ENCODE assay signal across 8 cellular contexts in the genomic region with DNA sequence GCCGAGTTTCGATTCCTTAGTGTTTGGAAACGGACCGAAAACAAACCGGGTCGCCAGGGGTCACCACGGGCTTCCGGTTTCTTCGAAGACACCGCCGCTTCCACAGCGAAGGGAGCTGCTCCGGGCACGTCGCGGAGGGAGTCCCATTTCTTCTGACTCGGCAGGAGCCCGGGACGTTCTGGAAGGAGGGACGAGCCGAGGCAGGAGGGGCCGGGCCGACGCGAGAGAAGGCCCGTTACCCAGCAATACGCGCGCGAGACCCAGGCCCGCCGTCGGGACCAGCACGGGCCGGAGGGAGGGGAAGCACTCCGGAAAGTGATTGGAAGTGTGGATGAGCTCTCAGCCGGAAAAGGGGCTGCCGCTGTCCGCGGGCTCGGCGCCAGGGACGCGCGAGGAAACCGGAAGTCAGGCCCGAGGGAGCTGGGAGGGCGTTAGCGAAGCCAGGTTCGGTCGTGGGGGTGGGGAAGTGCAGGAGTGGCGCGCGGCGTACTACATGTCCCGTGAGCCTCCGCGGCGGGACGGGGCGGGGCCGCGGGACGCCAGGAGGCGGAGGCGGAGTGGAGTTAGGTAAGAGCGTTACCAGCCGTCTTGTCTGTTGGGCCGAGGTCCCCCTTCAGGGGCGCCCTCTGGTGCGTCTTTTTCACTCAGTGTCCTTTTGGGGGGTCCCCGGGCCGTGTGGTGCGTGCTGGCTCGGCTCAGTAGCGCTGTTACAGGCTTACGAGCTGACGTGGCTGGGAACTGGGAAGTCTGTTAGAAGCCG. TPM values are rescaled to one million over a fixed set of nuclear protein-coding genes. Genes with fewer than 3 reads are reported as not detected.
DNase-seq lines count a peak whose midpoint lies in the region; ATAC-seq and TF ChIP-seq lines count a peak whose summit lies in the region.

A gene with protein sequence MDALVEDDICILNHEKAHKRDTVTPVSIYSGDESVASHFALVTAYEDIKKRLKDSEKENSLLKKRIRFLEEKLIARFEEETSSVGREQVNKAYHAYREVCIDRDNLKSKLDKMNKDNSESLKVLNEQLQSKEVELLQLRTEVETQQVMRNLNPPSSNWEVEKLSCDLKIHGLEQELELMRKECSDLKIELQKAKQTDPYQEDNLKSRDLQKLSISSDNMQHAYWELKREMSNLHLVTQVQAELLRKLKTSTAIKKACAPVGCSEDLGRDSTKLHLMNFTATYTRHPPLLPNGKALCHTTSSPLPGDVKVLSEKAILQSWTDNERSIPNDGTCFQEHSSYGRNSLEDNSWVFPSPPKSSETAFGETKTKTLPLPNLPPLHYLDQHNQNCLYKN (minus strand): TSS at position 188 of the 760 bp plus-strand sequence. CDS start 8,207 bp downstream, outside the sequence.
A gene with protein sequence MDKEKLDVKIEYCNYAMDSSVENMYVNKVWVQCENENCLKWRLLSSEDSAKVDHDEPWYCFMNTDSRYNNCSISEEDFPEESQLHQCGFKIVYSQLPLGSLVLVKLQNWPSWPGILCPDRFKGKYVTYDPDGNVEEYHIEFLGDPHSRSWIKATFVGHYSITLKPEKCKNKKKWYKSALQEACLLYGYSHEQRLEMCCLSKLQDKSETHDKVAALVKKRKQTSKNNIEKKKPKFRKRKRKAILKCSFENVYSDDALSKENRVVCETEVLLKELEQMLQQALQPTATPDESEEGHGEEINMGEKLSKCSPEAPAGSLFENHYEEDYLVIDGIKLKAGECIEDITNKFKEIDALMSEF (plus strand): TSS at position 85 of the 760 bp plus-strand sequence. CDS start 64,348 bp downstream, outside the sequence.

- peaks cover 34% of the 10 kb centered on the region for H3K9me3 Mint-ChIP-seq in nephron progenitor cell
- peaks cover 0 to 3% of the 10 kb centered on the region in 2 donors for H3K9me3 Mint-ChIP-seq in stimulated activated naive CD8-positive, alpha-beta T cell treated with anti-CD3 and anti-CD28 coated beads, Interleukin-15, amount 100 ng/mL, for 72 hours

- H3K4me3 Mint-ChIP-seq in nephron progenitor cell = peak within 1 kb of the TSS; percentile 97
- peak within 1 kb of the TSS; percentile 93 to 94 for H3K4me3 Mint-ChIP-seq in stimulated activated naive CD8-positive, alpha-beta T cell treated with anti-CD3 and anti-CD28 coated beads, Interleukin-15, amount 100 ng/mL, for 72 hours

- peak within 1 kb of the TSS; percentile 90 for H3K4me3 ChIP-seq in LNCaP clone FGC (ENCODE audit: low read depth, low read length)
- peak within 1 kb of the TSS; percentile 82 for H3K4me3 ChIP-seq in fibroblast of the aortic adventitia (ENCODE audit: low read depth, low read length)

- H3K4me1 Mint-ChIP-seq in nephron progenitor cell = peaks cover 45% of the 10 kb centered on the region
- H3K4me1 Mint-ChIP-seq in stimulated activated naive CD8-positive, alpha-beta T cell treated with anti-CD3 and anti-CD28 coated beads, Interleukin-15, amount 100 ng/mL, for 72 hours = peaks cover 37% of the 10 kb centered on the region

- peaks cover 44% of the 10 kb centered on the region for H3K36me3 Mint-ChIP-seq in nephron progenitor cell (ENCODE audit: low read depth)

- peak within 1 kb of the TSS; percentile 100 for H3K27ac ChIP-seq in RWPE1

- peak; percentile 92 for ATAC-seq in stimulated activated naive CD8-positive, alpha-beta T cell treated with anti-CD3 and anti-CD28 coated beads, Interleukin-15, amount 100 ng/mL, for 72 hours

- H3K27ac Mint-ChIP-seq in nephron progenitor cell = peak within 1 kb of the TSS; percentile 99
- peak within 1 kb of the TSS; percentile 100 for H3K27ac Mint-ChIP-seq in stimulated activated naive CD8-positive, alpha-beta T cell treated with anti-CD3 and anti-CD28 coated beads, Interleukin-15, amount 100 ng/mL, for 72 hours

- DNase-seq in ELR (ENCODE audit: low read depth) (peak; percentile 96), H4 (ENCODE audit: low spot score) (peak; percentile 88), LNCaP clone FGC (ENCODE audit: low read depth) (peak; percentile 82), RWPE1 (ENCODE audit: low spot score) (peak; percentile 69), fibroblast of the aortic adventitia (ENCODE audit: low read depth) (peak; percentile 94), nephron progenitor cell (peak; percentile 94)
- peak; percentile 88 for DNase-seq in activated effector memory CD4-positive, alpha-beta T cell treated with Interleukin-2 at 50 U/mL for 16 hours
- peak; percentile 91 to 95 for DNase-seq in stimulated activated naive CD8-positive, alpha-beta T cell treated with anti-CD3 and anti-CD28 coated beads, Interleukin-15, amount 100 ng/mL, for 72 hours

- CTCF ChIA-PET in RWPE1 (lab: Yijun Ruan, JAX) = interaction anchor here (0.6 to 0.7 kb wide), 2 partner anchors 1262 to 1725 kb away, joined by 4 to 8 read pairs; no protein-coding TSS in a partner anchor

- POLR2A ChIA-PET in RWPE1 (lab: Yijun Ruan, JAX; ENCODE audit: low non-redundant PET) = interaction anchor here (0.6 kb wide), 1 partner anchor 1340 kb away, joined by 4 read pairs; no protein-coding TSS in a partner anchor

- 0 out of 2 replicates have a peak, but pooled peaks have one; percentile 8 for TF ChIP-seq CTCF in LNCaP clone FGC (IDR thresholded peaks at IDR 0.05; ENCODE audit: control insufficient read depth, extremely low read depth, insufficient read depth)
- no peak; the same call in 1 of the 2 replicates for TF ChIP-seq CTCF in RWPE1 (conservative IDR thresholded peaks at IDR 0.05; ENCODE audit: low read depth)
- no peak for TF ChIP-seq CTCF in fibroblast of the aortic adventitia (IDR thresholded peaks at IDR 0.05; ENCODE audit: insufficient read depth, low read length)
- TF ChIP-seq CTCF in nephron progenitor cell (IDR thresholded peaks at IDR 0.05) = no peak

- no peaks in the 10 kb centered on the region for H3K27me3 Mint-ChIP-seq in nephron progenitor cell (ENCODE audit: low read depth, poor library complexity)
- no peaks in the 10 kb centered on the region for H3K27me3 Mint-ChIP-seq in stimulated activated naive CD8-positive, alpha-beta T cell treated with anti-CD3 and anti-CD28 coated beads, Interleukin-15, amount 100 ng/mL, for 72 hours

RNA-seq across cellular contexts. Expression of the first gene that starts in this region (rescaled TPM):
- total RNA-seq in H4 (2014; rRNA removed; shearing (Covaris generic)) = 37.2 and 43.5 TPM in 2 replicates
- 82.0 and 108 TPM in 2 replicates for total RNA-seq in fibroblast of the aortic adventitia (ENCODE audit: low replicate concordance)

RNA-seq across cellular contexts. Expression of the second gene that starts in this region (rescaled TPM):
- 0.37 and 0.45 TPM in 2 replicates for total RNA-seq in H4 (2014; rRNA removed; shearing (Covaris generic))
- total RNA-seq in fibroblast of the aortic adventitia (ENCODE audit: low replicate concordance) = 1.2 and 1.7 TPM in 2 replicates

Comparison
In these comparisons a context has a peak if more than half of its experiments do, and no peak if none do; other contexts are left out.
1. Peak in every context shown above with its lines: DNase-seq, ATAC-seq, H3K4me3 ChIP-seq and H3K27ac ChIP-seq.